Comparison of ENCODE assay signal across 1 cellular context in genomic region chr4:1789552-1789951, GRCh38.
TF ChIP-seq lines count a peak whose summit lies in the region.

No MANE protein-coding gene starts in this region.

TF ChIP-seq in H1, 55 proteins besides CTCF, POLR2A, EP300 and RAD21:
- TF ChIP-seq NANOG (IDR thresholded peaks at IDR 0.05; ENCODE audit: insufficient read depth, low read depth, low read length, poor library complexity, severe bottlenecking) (no peak), RNF2 (IDR thresholded peaks at IDR 0.05; ENCODE audit: borderline replicate concordance, low read depth, low read length, missing control alignments, poor library complexity, severe bottlenecking) (no peak), CBX5 (IDR thresholded peaks at IDR 0.05; ENCODE audit: low read depth, low read length) (no peak), TAF1 (IDR thresholded peaks at IDR 0.05; ENCODE audit: low read depth, low read length) (no peak), CHD7 (IDR thresholded peaks at IDR 0.05; ENCODE audit: insufficient replicate concordance, low read length) (no peak), FOSL1 (IDR thresholded peaks at IDR 0.05; ENCODE audit: insufficient read depth, low read depth, low read length) (no peak)
